Comparison of ENCODE assay signal across 25 cellular contexts in the genomic region with DNA sequence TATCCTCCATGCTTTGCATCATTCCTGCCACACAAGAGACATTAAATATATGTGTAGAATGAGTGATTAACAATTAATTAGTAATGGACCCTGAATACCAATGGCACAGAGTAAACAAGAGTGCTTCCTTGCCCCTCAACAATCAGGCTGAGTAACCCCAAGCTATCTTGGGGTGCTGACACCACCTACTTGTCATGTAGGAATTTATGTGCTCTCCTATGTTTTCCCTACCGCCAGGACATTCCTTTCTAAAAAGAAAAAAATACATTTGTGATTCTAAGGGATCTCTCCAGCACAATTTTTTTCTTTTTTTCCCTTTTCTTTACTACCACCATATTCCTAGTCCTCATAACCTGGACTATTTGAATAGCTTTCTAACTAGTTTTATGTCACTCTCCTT.
"Had no signal": no experiment of that assay in that cellular context is flagged by ENCODE, and none has a peak within 500 bp of the region (broad histone marks: within the 10 kb centered on the region; RNA-seq: fewer than 3 reads in every experiment).

No MANE protein-coding gene starts in this region.

- DNase-seq: dermis blood vessel endothelial cell; effector memory CD4-positive, alpha-beta T cell; hypothalamus; immature natural killer cell; left ventricle myocardium superior; lower lobe of right lung; mucosa of descending colon; naive B cell; nucleus accumbens; psoas muscle; right cardiac atrium; sigmoid colon; small intestine; stimulated activated CD4-positive, alpha-beta T cell treated with anti-CD3 and anti-CD28 coated beads, Interleukin-15, amount 100 ng/mL, for 24 hours; stimulated activated CD4-positive, alpha-beta T cell treated with anti-CD3 and anti-CD28 coated beads, Interleukin-2, amount 100 ng/mL, for 48 hours; stimulated activated naive B cell treated with anti-CD40 and anti-IgM and Interleukin-4, amounts not matched to agents 10 μg/mL and 1 μg/mL and 100 μg/mL, for 72 hours; upper lobe of left lung had no signal

- H3K27ac ChIP-seq: coronary artery, esophagus muscularis mucosa, lower lobe of right lung, psoas muscle, sigmoid colon, thoracic aorta, tibial nerve, upper lobe of left lung had no signal

- H3K9me3 ChIP-seq: lower lobe of right lung had no signal

- FAIRE-seq: endothelial cell of umbilical vein, frontal cortex, keratinocyte, small intestine, urothelium cell line had no signal

- H3K36me3 ChIP-seq: esophagus muscularis mucosa, lower lobe of right lung, sigmoid colon, thoracic aorta, tibial nerve, upper lobe of left lung had no signal

- H3K4me3 ChIP-seq: coronary artery, esophagus muscularis mucosa, lower lobe of right lung, mucosa of descending colon, psoas muscle, sigmoid colon, thoracic aorta, tibial nerve, upper lobe of left lung had no signal

- H3K27me3 ChIP-seq: esophagus muscularis mucosa, sigmoid colon, tibial nerve, upper lobe of left lung had no signal

- ATAC-seq: left ventricle myocardium superior; lower lobe of right lung; mucosa of descending colon; psoas muscle; right cardiac atrium; stimulated activated naive B cell treated with anti-CD40 and anti-IgM and Interleukin-4, amounts not matched to agents 10 μg/mL and 1 μg/mL and 100 μg/mL, for 72 hours had no signal

- H3K4me1 ChIP-seq: esophagus muscularis mucosa, lower lobe of right lung, psoas muscle, sigmoid colon, tibial nerve, upper lobe of left lung had no signal
